In genomic region chr7:131052285-131052942, GRCh38 we compare ENCODE assay signal across 21 cellular contexts.
A peak's percentile ranks its signal among the peaks of the same experiment; 100 is the strongest.
DNase-seq lines count a peak whose midpoint lies in the region; ATAC-seq and TF ChIP-seq lines count a peak whose summit lies in the region.
"Had no signal": no experiment of that assay in that cellular context is flagged by ENCODE, and none has a peak within 500 bp of the region (broad histone marks: within the 10 kb centered on the region; RNA-seq: fewer than 3 reads in every experiment).

No MANE protein-coding gene starts in this region.

- TF ChIP-seq POLR2A in vagina (IDR thresholded peaks at IDR 0.05), result no peak

- H3K27me3 ChIP-seq in vagina, result no peaks in the 10 kb centered on the region

- TF ChIP-seq CTCF in VCaP (conservative IDR thresholded peaks at IDR 0.05) (no peak), vagina (IDR thresholded peaks at IDR 0.05) (no peak), endothelial cell (IDR thresholded peaks at IDR 0.05; ENCODE audit: unreplicated experiment) (no peak)

- POLR2A ChIA-PET in activated naive CD8-positive, alpha-beta T cell treated with anti-CD3 and anti-CD28 coated beads, Interleukin-2, amount 10 ng/mL, durations not matched to agents 7 days and 5 days (lab: Charles Lee), result interaction anchor here (0.5 to 0.7 kb wide), 2 partner anchors 13 to 41 kb away, joined by 3 to 4 read pairs; no protein-coding TSS in a partner anchor

- no peak overlapping the region for H3K4me3 Mint-ChIP-seq in activated naive CD8-positive, alpha-beta T cell treated with anti-CD3 and anti-CD28 coated beads, Interleukin-2, amount 10 ng/mL, durations not matched to agents 7 days and 5 days
- H3K4me3 Mint-ChIP-seq in activated naive CD8-positive, alpha-beta T cell treated with anti-CD3 and anti-CD28 coated beads, Interleukin-2, amount 50 U/mL, for 24 hours, result no peak overlapping the region
- no peak overlapping the region for H3K4me3 Mint-ChIP-seq in IgD-negative memory B cell
- no peak overlapping the region for H3K4me3 Mint-ChIP-seq in endothelial cell (ENCODE audit: unreplicated experiment)
- H3K4me3 Mint-ChIP-seq: brain, H9 had no signal

- H3K9me3 Mint-ChIP-seq in activated naive CD8-positive, alpha-beta T cell treated with anti-CD3 and anti-CD28 coated beads, Interleukin-2, amount 10 ng/mL, durations not matched to agents 7 days and 5 days, result no peaks in the 10 kb centered on the region
- H3K9me3 Mint-ChIP-seq in activated naive CD8-positive, alpha-beta T cell treated with anti-CD3 and anti-CD28 coated beads, Interleukin-2, amount 50 U/mL, for 24 hours, result no peaks in the 10 kb centered on the region
- H3K9me3 Mint-ChIP-seq in IgD-negative memory B cell (no peaks in the 10 kb centered on the region), endothelial cell (ENCODE audit: unreplicated experiment) (no peaks in the 10 kb centered on the region)
- H3K9me3 Mint-ChIP-seq: brain had no signal

- H3K36me3 Mint-ChIP-seq in activated naive CD8-positive, alpha-beta T cell treated with anti-CD3 and anti-CD28 coated beads, Interleukin-2, amount 10 ng/mL, durations not matched to agents 7 days and 5 days, result peaks cover 10% of the 10 kb centered on the region
- peaks cover 18% of the 10 kb centered on the region for H3K36me3 Mint-ChIP-seq in activated naive CD8-positive, alpha-beta T cell treated with anti-CD3 and anti-CD28 coated beads, Interleukin-2, amount 50 U/mL, for 24 hours (ENCODE audit: low read depth)
- H3K36me3 Mint-ChIP-seq in IgD-negative memory B cell (peaks cover 4% of the 10 kb centered on the region), endothelial cell (ENCODE audit: low read depth, unreplicated experiment) (peaks cover 4% of the 10 kb centered on the region)
- H3K36me3 Mint-ChIP-seq: brain had no signal

- H3K27ac ChIP-seq in VCaP, result peak overlapping the region; percentile 81
- H3K27ac ChIP-seq in vagina, result peak overlapping the region; percentile 1
- H3K27ac ChIP-seq: HL-60 had no signal

- H3K4me1 Mint-ChIP-seq in activated naive CD8-positive, alpha-beta T cell treated with anti-CD3 and anti-CD28 coated beads, Interleukin-2, amount 10 ng/mL, durations not matched to agents 7 days and 5 days, result peaks cover 56% of the 10 kb centered on the region
- peaks cover 72% of the 10 kb centered on the region for H3K4me1 Mint-ChIP-seq in activated naive CD8-positive, alpha-beta T cell treated with anti-CD3 and anti-CD28 coated beads, Interleukin-2, amount 50 U/mL, for 24 hours
- H3K4me1 Mint-ChIP-seq in IgD-negative memory B cell, result peaks cover 47 to 60% (median 59%) of the 10 kb centered on the region in 3 donors
- no peaks in the 10 kb centered on the region for H3K4me1 Mint-ChIP-seq in endothelial cell (ENCODE audit: unreplicated experiment)
- H3K4me1 Mint-ChIP-seq: brain had no signal

- H3K27me3 Mint-ChIP-seq in activated naive CD8-positive, alpha-beta T cell treated with anti-CD3 and anti-CD28 coated beads, Interleukin-2, amount 10 ng/mL, durations not matched to agents 7 days and 5 days, result no peaks in the 10 kb centered on the region
- no peaks in the 10 kb centered on the region for H3K27me3 Mint-ChIP-seq in activated naive CD8-positive, alpha-beta T cell treated with anti-CD3 and anti-CD28 coated beads, Interleukin-2, amount 50 U/mL, for 24 hours
- no peaks in the 10 kb centered on the region for H3K27me3 Mint-ChIP-seq in IgD-negative memory B cell
- peaks cover 1% of the 10 kb centered on the region for H3K27me3 Mint-ChIP-seq in endothelial cell (ENCODE audit: unreplicated experiment)

- no peak for ATAC-seq in activated naive CD8-positive, alpha-beta T cell treated with anti-CD3 and anti-CD28 coated beads, Interleukin-2, amount 10 ng/mL, durations not matched to agents 7 days and 5 days (ENCODE audit: low read depth)
- ATAC-seq in activated naive CD8-positive, alpha-beta T cell treated with anti-CD3 and anti-CD28 coated beads, Interleukin-2, amount 50 U/mL, for 24 hours, result no peak
- no peak for ATAC-seq in GM21447 (IDR thresholded peaks at IDR 0.05; ENCODE audit: unreplicated experiment)

- peaks cover 84% of the 10 kb centered on the region for H3K4me1 ChIP-seq in vagina

- no peak for DNase-seq in activated naive CD8-positive, alpha-beta T cell treated with anti-CD3 and anti-CD28 coated beads, Interleukin-2, amount 10 ng/mL, durations not matched to agents 7 days and 5 days
- DNase-seq in activated naive CD8-positive, alpha-beta T cell treated with anti-CD3 and anti-CD28 coated beads, Interleukin-2, amount 50 U/mL, for 24 hours, result no peak
- DNase-seq in vagina (ENCODE audit: extremely low spot score in 2 of 2) (no peak), endothelial cell (ENCODE audit: low spot score) (no peak)
- DNase-seq: activated CD4-positive, alpha-beta T cell treated with anti-CD3 and anti-CD28 coated beads for 1 hour; activated gamma-delta T cell treated with Interleukin-2 at 50 U/mL for 16 hours; cortex of kidney; DMS53; foreskin melanocyte; H9; NCI-H1105 treated with DMSO at 0.1 percent for 48 hours; NCI-H446 treated with DMSO at 0.1 percent for 48 hours; SHP77 treated with DMSO at 0.1 percent for 48 hours; stimulated activated CD4-positive, alpha-beta T cell treated with anti-CD3 and anti-CD28 coated beads, Interleukin-4, amount 100 ng/mL, for 24 hours; stimulated activated CD8-positive, alpha-beta memory T cell treated with anti-CD3 and anti-CD28 coated beads, Interleukin-4, amount 100 ng/mL, for 48 hours; substantia nigra had no signal

- intact Hi-C loops in vagina (cut with DNase I), result no loop called here

- no peaks in the 10 kb centered on the region for H3K9me3 ChIP-seq in vagina

- H3K36me3 ChIP-seq in vagina, result peaks cover 0 to 9% of the 10 kb centered on the region in 2 donors

- H3K27ac Mint-ChIP-seq in activated naive CD8-positive, alpha-beta T cell treated with anti-CD3 and anti-CD28 coated beads, Interleukin-2, amount 10 ng/mL, durations not matched to agents 7 days and 5 days, result peak overlapping the region; percentile 30
- H3K27ac Mint-ChIP-seq in activated naive CD8-positive, alpha-beta T cell treated with anti-CD3 and anti-CD28 coated beads, Interleukin-2, amount 50 U/mL, for 24 hours, result no peak overlapping the region
- H3K27ac Mint-ChIP-seq in IgD-negative memory B cell (peak overlapping the region in 2 of 3 donors; percentile 75 to 77), endothelial cell (ENCODE audit: unreplicated experiment) (no peak overlapping the region)
- H3K27ac Mint-ChIP-seq: brain, H9 had no signal

- no peak overlapping the region for H3K4me3 ChIP-seq in vagina

Comparison
In these comparisons a context has a peak if more than half of its experiments do, and no peak if none do; other contexts are left out.
1. H3K27ac Mint-ChIP-seq: peak in activated naive CD8-positive, alpha-beta T cell treated with anti-CD3 and anti-CD28 coated beads, Interleukin-2, amount 10 ng/mL, durations not matched to agents 7 days and 5 days (single experiment) and IgD-negative memory B cell (2 of 3); none in activated naive CD8-positive, alpha-beta T cell treated with anti-CD3 and anti-CD28 coated beads, Interleukin-2, amount 50 U/mL, for 24 hours (single experiment) and endothelial cell (single experiment).